ENCODE assay signal across 8 cellular contexts in the genomic region with DNA sequence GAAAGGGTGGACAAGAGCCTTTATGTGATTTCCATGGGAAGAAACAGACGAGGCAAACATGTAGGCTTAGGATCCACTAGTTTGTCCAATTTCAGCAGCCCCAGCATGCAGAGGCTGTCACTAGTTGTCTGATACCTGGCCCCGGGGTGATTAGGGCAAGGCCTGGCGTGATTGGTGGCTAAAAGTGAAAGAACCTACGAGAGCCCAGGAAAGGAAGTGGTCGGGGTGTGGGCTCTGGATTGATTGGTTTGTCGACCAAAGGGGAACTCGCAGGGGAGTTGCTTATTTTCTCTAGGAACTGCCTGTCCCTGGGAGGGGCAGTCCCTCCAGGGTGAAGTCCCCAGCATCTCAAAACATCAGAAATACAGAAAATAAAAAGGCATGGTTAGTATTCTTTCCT.
DNase-seq lines count a peak whose midpoint lies in the region; ATAC-seq lines count a peak whose summit lies in the region.

No MANE protein-coding gene starts in this region.

- peaks cover 15% of the 10 kb centered on the region in 2 donors for H3K27me3 Mint-ChIP-seq in T-cell
- H3K27me3 Mint-ChIP-seq in central memory CD8-positive, alpha-beta T cell: peaks cover 14% of the 10 kb centered on the region

- H3K4me3 Mint-ChIP-seq in T-cell: peak overlapping the region; percentile 29 to 74 (median 59)
- H3K4me3 Mint-ChIP-seq in central memory CD8-positive, alpha-beta T cell: peak overlapping the region; percentile 64

- ATAC-seq in HG03097 (IDR thresholded peaks at IDR 0.05; ENCODE audit: low FRiP score, unreplicated experiment) (peak; percentile 57), T-cell (replicated peaks in 1 of 4) (peak; percentile 86 to 100 (median 96)), left lobe of liver (no peak)
- ATAC-seq in central memory CD8-positive, alpha-beta T cell (replicated peaks; ENCODE audit: extremely low read depth, poor library complexity, severe bottlenecking): peak; percentile 99

- CTCF ChIA-PET in T-cell (lab: Charles Lee): no interaction called here

- H3K4me1 Mint-ChIP-seq in T-cell: peaks cover 11 to 17% (median 11%) of the 10 kb centered on the region in 3 donors
- peaks cover 14% of the 10 kb centered on the region for H3K4me1 Mint-ChIP-seq in central memory CD8-positive, alpha-beta T cell

- peak overlapping the region; percentile 52 to 58 for H3K27ac Mint-ChIP-seq in T-cell
- peak overlapping the region; percentile 76 for H3K27ac Mint-ChIP-seq in central memory CD8-positive, alpha-beta T cell (ENCODE audit: low read depth)

- no peaks in the 10 kb centered on the region for H3K9me3 Mint-ChIP-seq in T-cell
- H3K9me3 Mint-ChIP-seq in central memory CD8-positive, alpha-beta T cell: no peaks in the 10 kb centered on the region

- H3K36me3 Mint-ChIP-seq in T-cell: no peaks in the 10 kb centered on the region
- peaks cover 1% of the 10 kb centered on the region for H3K36me3 Mint-ChIP-seq in central memory CD8-positive, alpha-beta T cell (ENCODE audit: insufficient read depth)

- POLR2A ChIA-PET in T-cell (lab: Charles Lee): no interaction called here

- peak; percentile 75 for DNase-seq in NK-92 treated with Interleukin-12 subunit alpha and Interleukin-12 subunit beta, amount 100 ng/mL, for 24 hours (lab: John Stamatoyannopoulos, UW)
- DNase-seq in NK-92 (lab: John Stamatoyannopoulos, UW; ENCODE audit: unreplicated experiment) (no peak), T-cell (peak in 33 of 34 experiments; percentile 13 to 75 (median 54)), KG1 (lab: John Stamatoyannopoulos, UW) (no peak), left lobe of liver (ENCODE audit: low spot score) (no peak)
- DNase-seq in central memory CD8-positive, alpha-beta T cell (ENCODE audit: low spot score in 2 of 2): peak; percentile 27 to 66
- peak; percentile 10 to 27 (median 12) for DNase-seq in stimulated activated CD4-positive, alpha-beta T cell treated with anti-CD3 and anti-CD28 coated beads, TNF-alpha, amount 100 ng/mL, for 48 hours (ENCODE audit: low read depth in 3 of 3)

Comparison
In these comparisons a context has a peak if more than half of its experiments do, and no peak if none do; other contexts are left out.
1. DNase-seq: peak in NK-92 treated with Interleukin-12 subunit alpha and Interleukin-12 subunit beta, amount 100 ng/mL, for 24 hours (single experiment), T-cell (33 of 34), central memory CD8-positive, alpha-beta T cell (2 of 2) and stimulated activated CD4-positive, alpha-beta T cell treated with anti-CD3 and anti-CD28 coated beads, TNF-alpha, amount 100 ng/mL, for 48 hours (3 of 3); none in NK-92 (single experiment), KG1 (single experiment) and left lobe of liver (single experiment).